In the genomic region with DNA sequence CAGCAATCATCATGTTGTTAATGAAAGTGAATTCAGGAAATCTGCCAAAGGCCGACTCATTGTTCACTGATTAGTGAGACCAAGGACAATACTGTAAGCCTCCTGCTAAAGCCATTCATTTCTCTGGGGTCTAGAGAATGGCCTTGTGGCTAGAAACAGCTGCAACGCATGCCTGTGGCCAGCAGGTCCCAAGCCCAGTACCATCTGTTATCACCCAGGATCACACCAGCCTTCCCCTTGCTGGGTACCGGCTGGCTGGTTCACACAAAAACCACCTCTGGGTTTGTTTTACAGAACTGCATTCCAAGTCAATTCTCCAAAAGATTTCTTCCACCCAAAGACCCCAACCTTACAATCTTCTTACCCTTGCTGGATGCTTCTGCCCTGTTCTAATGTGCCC, we compare ENCODE assay signal across 11 cellular contexts. TPM values are rescaled to one million over a fixed set of nuclear protein-coding genes. Genes with fewer than 3 reads are reported as not detected.
DNase-seq lines count a peak whose midpoint lies in the region; ATAC-seq, FAIRE-seq and TF ChIP-seq lines count a peak whose summit lies in the region.
"Had no signal": no experiment of that assay in that cellular context is flagged by ENCODE, and none has a peak within 500 bp of the region (broad histone marks: within the 10 kb centered on the region; RNA-seq: fewer than 3 reads in every experiment).

No MANE protein-coding gene starts in this region.

- H2AFZ ChIP-seq in astrocyte (ENCODE audit: low read depth, low read length): no peak overlapping the region

- TF ChIP-seq CTCF in astrocyte (IDR thresholded peaks at IDR 0.05; ENCODE audit: insufficient read depth, low read depth, low read length) (no peak), foreskin keratinocyte (conservative IDR thresholded peaks at IDR 0.05) (no peak)

- H4K20me1 ChIP-seq in astrocyte (ENCODE audit: insufficient read depth, low read length): no peaks in the 10 kb centered on the region

- H3K27ac ChIP-seq in astrocyte (ENCODE audit: low read depth, low read length): peak overlapping the region; percentile 2
- H3K27ac ChIP-seq in stomach smooth muscle (ENCODE audit: low read length): peak overlapping the region; percentile 77
- H3K27ac ChIP-seq in foreskin keratinocyte: no peak overlapping the region

- H3K36me3 Mint-ChIP-seq in astrocyte (ENCODE audit: low read depth, unreplicated experiment): no peaks in the 10 kb centered on the region

- H3K79me2 ChIP-seq in astrocyte (ENCODE audit: insufficient read depth, low read length): no peaks in the 10 kb centered on the region

- H3K4me3 Mint-ChIP-seq in astrocyte (ENCODE audit: unreplicated experiment): peak overlapping the region; percentile 61

- peak overlapping the region; percentile 86 for H3K4me2 ChIP-seq in astrocyte (ENCODE audit: low read length)

- no peaks in the 10 kb centered on the region for H3K36me3 ChIP-seq in astrocyte (ENCODE audit: insufficient read depth, low read length)
- no peaks in the 10 kb centered on the region for H3K36me3 ChIP-seq in stomach smooth muscle (ENCODE audit: control insufficient read depth in 2 of 2, insufficient read depth in 2 of 2, low read length in 2 of 2)
- H3K36me3 ChIP-seq: heart right ventricle had no signal

- H3K9me3 Mint-ChIP-seq in astrocyte (ENCODE audit: unreplicated experiment): peaks cover 7% of the 10 kb centered on the region

- ATAC-seq in foreskin keratinocyte: no peak

- H3K4me1 ChIP-seq in astrocyte (ENCODE audit: insufficient read depth, low read length) (peaks cover 17% of the 10 kb centered on the region), stomach smooth muscle (ENCODE audit: control insufficient read depth, insufficient read depth, low read length) (peaks cover 16% of the 10 kb centered on the region), foreskin keratinocyte (no peaks in the 10 kb centered on the region)

- H3K9ac ChIP-seq in astrocyte (ENCODE audit: low read length) (no peak overlapping the region), stomach smooth muscle (ENCODE audit: low read length in 2 of 2) (peak overlapping the region in 1 of 2 donors; percentile 59)

- no peak overlapping the region for H3K27ac Mint-ChIP-seq in astrocyte (ENCODE audit: unreplicated experiment)

- H3K27me3 ChIP-seq in astrocyte (ENCODE audit: insufficient read depth, low read length): peaks cover 36% of the 10 kb centered on the region
- no peaks in the 10 kb centered on the region for H3K27me3 ChIP-seq in stomach smooth muscle (ENCODE audit: control insufficient read depth in 1 of 2, insufficient read depth in 2 of 2, low read length in 2 of 2)
- H3K27me3 ChIP-seq in foreskin keratinocyte: peaks cover 58% of the 10 kb centered on the region

- DNase-seq in HuH-7 (ENCODE audit: low spot score) (peak; percentile 71), astrocyte (ENCODE audit: low read depth) (peak; percentile 86), iPS-NIHi7 (ENCODE audit: extremely low spot score) (peak; percentile 54), NCI-H1436 (lab: John Stamatoyannopoulos, UW) (no peak), NCI-H69 (lab: John Stamatoyannopoulos, UW) (no peak), foreskin keratinocyte (no peak)
- DNase-seq: GDM1, heart right ventricle, KG1, NCI-H526 treated with DMSO at 0.1 percent for 48 hours had no signal

- FAIRE-seq in astrocyte (lab: Jason Lieb, UNC): no peak

- H3K27me3 Mint-ChIP-seq in astrocyte (ENCODE audit: low read depth, unreplicated experiment): peaks cover 2% of the 10 kb centered on the region

- H3K9me3 ChIP-seq in astrocyte (ENCODE audit: insufficient read depth, low read depth, low read length) (peaks cover 7% of the 10 kb centered on the region), stomach smooth muscle (ENCODE audit: control insufficient read depth in 2 of 2, low read length in 2 of 2) (peaks cover 3% of the 10 kb centered on the region in 2 donors)

- H3K4me1 Mint-ChIP-seq in astrocyte (ENCODE audit: low read depth, unreplicated experiment): peaks cover 24% of the 10 kb centered on the region

- H3K4me3 ChIP-seq in astrocyte (ENCODE audit: insufficient read depth, low read depth, low read length): no peak overlapping the region
- H3K4me3 ChIP-seq in stomach smooth muscle (ENCODE audit: low read length in 2 of 2): peak overlapping the region in 1 of 2 donors; percentile 80

RNA-seq across cellular contexts. Expression of a gene that starts 1.1 kb away (rescaled TPM):
- total RNA-seq in astrocyte (0.36 and 0.50 TPM in 2 replicates), foreskin keratinocyte (not detected in 2 replicates)
- polyA plus RNA-seq in foreskin keratinocyte: not detected in 2 replicates

RNA-seq across cellular contexts. Expression of a gene that starts 16.0 kb away (rescaled TPM):
- total RNA-seq in astrocyte (not detected in 2 replicates), foreskin keratinocyte (not detected in 2 replicates)
- polyA plus RNA-seq in foreskin keratinocyte: not detected in 2 replicates

RNA-seq across cellular contexts. Expression of a gene that starts 46.7 kb away (rescaled TPM):
- total RNA-seq in astrocyte: 4.9 and 7.8 TPM in 2 replicates
- 2.6 and 3.9 TPM in 2 replicates for total RNA-seq in foreskin keratinocyte
- polyA plus RNA-seq in foreskin keratinocyte: 3.8 and 4.0 TPM in 2 replicates

Comparison
In these comparisons a context has a peak if more than half of its experiments do, and no peak if none do; other contexts are left out.
1. DNase-seq: peak in HuH-7 (single experiment), astrocyte (single experiment) and iPS-NIHi7 (single experiment); none in NCI-H1436 (single experiment), NCI-H69 (single experiment) and foreskin keratinocyte (0 of 2).